Comparison of ENCODE assay signal across 13 cellular contexts in the genomic region with DNA sequence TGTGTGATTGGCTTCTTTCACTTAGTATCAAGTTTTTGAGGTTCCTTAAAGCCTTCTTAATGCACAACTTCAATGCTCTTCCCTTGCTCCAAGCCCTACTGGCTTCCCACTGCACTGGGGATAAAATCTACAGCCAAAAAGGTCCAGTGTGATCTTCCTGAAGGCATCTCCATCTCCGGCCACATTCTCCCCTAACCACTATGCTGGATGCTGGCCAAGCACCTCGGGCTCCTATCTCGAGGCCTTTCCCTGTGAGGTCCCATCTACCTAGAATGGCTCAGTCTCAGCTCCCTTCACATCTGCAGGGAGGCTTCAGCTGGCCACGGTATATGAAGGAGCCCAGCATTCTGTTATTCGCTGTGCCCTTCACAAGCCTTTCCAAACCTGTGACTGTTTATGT.
"Had no signal": no experiment of that assay in that cellular context is flagged by ENCODE, and none has a peak within 500 bp of the region (broad histone marks: within the 10 kb centered on the region; RNA-seq: fewer than 3 reads in every experiment).

No MANE protein-coding gene starts in this region.

- H3K36me3 Mint-ChIP-seq: activated naive CD8-positive, alpha-beta T cell had no signal

- H3K4me3 ChIP-seq: stomach, thoracic aorta had no signal

- ATAC-seq: activated CD4-positive, CD25-positive, alpha-beta regulatory T cell treated with anti-CD3 and anti-CD28 coated beads, Interleukin-2, amount 50 U/mL, for 24 hours had no signal

- H3K27ac Mint-ChIP-seq: activated naive CD8-positive, alpha-beta T cell; activated T-cell treated with anti-CD3 and anti-CD28 coated beads, Interleukin-2, amount 50 U/mL, for 24 hours; dendritic cell treated with granulocyte-macrophage colony-stimulating factor and Interleukin-4, amounts not matched to agents 40 ng/mL and 50 ng/mL, for 4 days had no signal

- H3K9me3 Mint-ChIP-seq: activated T-cell treated with anti-CD3 and anti-CD28 coated beads, Interleukin-2, amount 50 U/mL, for 24 hours; dendritic cell treated with granulocyte-macrophage colony-stimulating factor and Interleukin-4, amounts not matched to agents 40 ng/mL and 50 ng/mL, for 4 days had no signal

- H3K9me3 ChIP-seq: stomach, thoracic aorta had no signal

- DNase-seq: activated effector memory CD4-positive, alpha-beta T cell treated with Interleukin-2 at 50 U/mL for 16 hours; activated T-cell treated with anti-CD3 and anti-CD28 coated beads, Interleukin-2, amount 50 U/mL, for 24 hours; brain microvascular endothelial cell; cerebellar nuclear complex; erythroblast; hypothalamus; retina; small intestine; stomach had no signal

- H3K4me3 Mint-ChIP-seq: activated naive CD8-positive, alpha-beta T cell; activated T-cell treated with anti-CD3 and anti-CD28 coated beads, Interleukin-2, amount 50 U/mL, for 24 hours; dendritic cell treated with granulocyte-macrophage colony-stimulating factor and Interleukin-4, amounts not matched to agents 40 ng/mL and 50 ng/mL, for 4 days had no signal

- H3K27me3 ChIP-seq: brain microvascular endothelial cell, stomach had no signal

- H3K36me3 ChIP-seq: brain microvascular endothelial cell, stomach, thoracic aorta had no signal
